ENCODE assay signal across 1 cellular context in genomic region chr19:55206664-55207500, GRCh38.
TF ChIP-seq lines count a peak whose summit lies in the region.

No MANE protein-coding gene starts in this region.

TF ChIP-seq in K562, 482 proteins besides CTCF, POLR2A, EP300 and RAD21 (continued from another document and continues in another):
- TF ChIP-seq MGA (IDR thresholded peaks at IDR 0.05) (peak; percentile 22; the same call in 1 of the 2 replicates), RBM15 (IDR thresholded peaks at IDR 0.05; ENCODE audit: insufficient read depth, low read length) (no peak), ZNF3 (CRISPR knock-in tag; IDR thresholded peaks at IDR 0.05) (no peak), TAF15 (IDR thresholded peaks at IDR 0.05; ENCODE audit: low read depth, low read length) (no peak), PBX2 (CRISPR knock-in tag; IDR thresholded peaks at IDR 0.05; ENCODE audit: low read depth) (no peak), PBX2 (tag; conservative IDR thresholded peaks at IDR 0.05; ENCODE audit: low read depth) (no peak), NR1H2 (CRISPR knock-in tag; IDR thresholded peaks at IDR 0.05) (0 out of 2 replicates have a peak, but pooled peaks have one; percentile 79), PYGO2 (tag; IDR thresholded peaks at IDR 0.05) (no peak), IFI16 (CRISPR knock-in tag; IDR thresholded peaks at IDR 0.05) (no peak), LCOR (CRISPR knock-in tag; IDR thresholded peaks at IDR 0.05) (no peak; the same call in 1 of the 2 replicates), HMGN3 (IDR thresholded peaks at IDR 0.05; ENCODE audit: borderline replicate concordance, extremely low read depth, insufficient read length, low read depth, low read length) (peak; percentile 55), SRSF7 (optimal IDR thresholded peaks at IDR 0.05; ENCODE audit: low read depth, low read length) (no peak), HNRNPK (IDR thresholded peaks at IDR 0.05; ENCODE audit: low read depth, low read length, poor library complexity, severe bottlenecking) (no peak), ZNF12 (CRISPR knock-in tag; IDR thresholded peaks at IDR 0.05) (peak; percentile 85; the same call in 1 of the 2 replicates), FOXK1 (CRISPR knock-in tag; IDR thresholded peaks at IDR 0.05; ENCODE audit: borderline replicate concordance) (no peak), SMAD4 (CRISPR knock-in tag; conservative IDR thresholded peaks at IDR 0.05) (peak; percentile 57), HNRNPH1 (optimal IDR thresholded peaks at IDR 0.05; ENCODE audit: low read depth, low read length) (no peak), CEBPZ (IDR thresholded peaks at IDR 0.05; ENCODE audit: borderline replicate concordance, low read depth, low read length) (no peak), ZNF830 (CRISPR knock-in tag; IDR thresholded peaks at IDR 0.05) (no peak), THRA (IDR thresholded peaks at IDR 0.05) (no peak), RBM22 (IDR thresholded peaks at IDR 0.05; ENCODE audit: low read depth, low read length, poor library complexity, severe bottlenecking) (no peak), CEBPG (CRISPR knock-in tag; IDR thresholded peaks at IDR 0.05) (no peak), CEBPG (tag; conservative IDR thresholded peaks at IDR 0.05 in 1 of 2, IDR thresholded peaks at IDR 0.05 in 1 of 2) (no peak), HLTF (IDR thresholded peaks at IDR 0.05) (no peak), PREB (CRISPR knock-in tag; IDR thresholded peaks at IDR 0.05) (no peak), ZBTB9 (CRISPR knock-in tag; IDR thresholded peaks at IDR 0.05) (peak; percentile 11; the same call in 1 of the 2 replicates), MAFK (IDR thresholded peaks at IDR 0.05; ENCODE audit: low read length) (no peak), ZNF23 (CRISPR knock-in tag; IDR thresholded peaks at IDR 0.05) (no peak), E2F4 (CRISPR knock-in tag; IDR thresholded peaks at IDR 0.05; ENCODE audit: low read depth) (no peak), E2F8 (IDR thresholded peaks at IDR 0.05; ENCODE audit: low read depth, partially characterized antibody) (no peak)
